In the genomic region with DNA sequence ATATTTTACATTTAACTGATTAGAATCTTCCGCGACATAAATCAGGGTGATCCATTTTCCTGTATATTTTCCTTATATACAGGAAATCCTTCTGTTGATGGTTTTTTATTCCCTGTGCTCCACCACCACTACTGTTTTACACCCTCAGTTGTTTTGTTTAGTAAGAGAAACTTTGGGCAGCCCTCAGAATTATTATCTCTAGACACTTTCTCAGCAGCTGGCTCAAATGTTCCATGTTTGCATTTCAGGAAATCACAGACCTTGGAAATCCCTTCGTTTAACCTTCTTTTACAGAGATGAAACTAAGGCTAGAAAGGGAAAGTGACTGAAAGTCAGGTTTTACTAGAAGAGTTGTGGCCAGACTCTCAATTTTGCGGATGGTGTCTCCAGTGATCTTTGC, we compare ENCODE assay signal across 25 cellular contexts. TPM values are rescaled to one million over a fixed set of nuclear protein-coding genes. Genes with fewer than 3 reads are reported as not detected.
DNase-seq lines count a peak whose midpoint lies in the region; ATAC-seq and TF ChIP-seq lines count a peak whose summit lies in the region.
"Had no signal": no experiment of that assay in that cellular context is flagged by ENCODE, and none has a peak within 500 bp of the region (broad histone marks: within the 10 kb centered on the region; RNA-seq: fewer than 3 reads in every experiment).

No MANE protein-coding gene starts in this region.

- no peaks in the 10 kb centered on the region for H3K9me3 Mint-ChIP-seq in activated T-helper 2 cell treated with anti-CD3 and anti-CD28 coated beads, Interferon-gamma antibody, Interleukin-2, Interleukin-4, amounts not matched to agents 10 μg/mL and 5 μg/mL and 100 μg/mL, durations not matched to agents 14 hours and 24 hours and 36 hours
- H3K9me3 Mint-ChIP-seq in nephron = no peaks in the 10 kb centered on the region
- no peaks in the 10 kb centered on the region for H3K9me3 Mint-ChIP-seq in activated T-cell treated with anti-CD3 and anti-CD28 coated beads, Interleukin-2, amount 50 U/mL, for 4 hours
- H3K9me3 Mint-ChIP-seq: activated CD4-positive, alpha-beta memory T cell treated with anti-CD3 and anti-CD28 coated beads, Interleukin-2, amount 10 ng/mL, durations not matched to agents 7 days and 5 days; stimulated activated naive CD8-positive, alpha-beta T cell treated with anti-CD3 and anti-CD28 coated beads, Interleukin-15, amount 100 ng/mL, for 72 hours had no signal

- intact Hi-C loops in activated T-helper 2 cell treated with anti-CD3 and anti-CD28 coated beads, Interferon-gamma antibody, Interleukin-2, Interleukin-4, amounts not matched to agents 10 μg/mL and 5 μg/mL and 100 μg/mL, durations not matched to agents 14 hours and 24 hours and 36 hours (cut with micrococcal nuclease) = no loop called here
- intact Hi-C loops in thyroid gland (cut with DNase I) = no loop called here

- POLR2A ChIA-PET in GM10248 (lab: Yijun Ruan, JAX) = no interaction called here

- TF ChIP-seq CTCF in nephron (IDR thresholded peaks at IDR 0.05; ENCODE audit: unreplicated experiment in 3 of 3) = no peak
- no peak for TF ChIP-seq CTCF in thyroid gland (IDR thresholded peaks at IDR 0.05)
- no peak for TF ChIP-seq CTCF in GM10248 (IDR thresholded peaks at IDR 0.05; ENCODE audit: control extremely low read depth, extremely low read depth, low read depth, missing control alignments)

- peak overlapping the region; percentile 41 for H3K27ac Mint-ChIP-seq in activated T-helper 2 cell treated with anti-CD3 and anti-CD28 coated beads, Interferon-gamma antibody, Interleukin-2, Interleukin-4, amounts not matched to agents 10 μg/mL and 5 μg/mL and 100 μg/mL, durations not matched to agents 14 hours and 24 hours and 36 hours
- peak overlapping the region in 2 of 3 experiments; percentile 93 to 98 for H3K27ac Mint-ChIP-seq in nephron
- H3K27ac Mint-ChIP-seq: activated CD4-positive, alpha-beta memory T cell treated with anti-CD3 and anti-CD28 coated beads, Interleukin-2, amount 10 ng/mL, durations not matched to agents 7 days and 5 days; activated naive CD8-positive, alpha-beta T cell; stimulated activated naive CD8-positive, alpha-beta T cell treated with anti-CD3 and anti-CD28 coated beads, Interleukin-15, amount 100 ng/mL, for 72 hours had no signal

- peak overlapping the region; percentile 86 to 94 (median 89) for H3K27ac ChIP-seq in thyroid gland
- H3K27ac ChIP-seq: C4-2B, ovary had no signal

- H3K4me3 ChIP-seq in thyroid gland (replicated peaks in 1 of 3) = no peak overlapping the region
- H3K4me3 ChIP-seq: lower lobe of right lung, ovary had no signal

- DNase-seq in activated T-helper 2 cell treated with anti-CD3 and anti-CD28 coated beads, Interferon-gamma antibody, Interleukin-2, Interleukin-4, amounts not matched to agents 10 μg/mL and 5 μg/mL and 100 μg/mL, durations not matched to agents 14 hours and 24 hours and 36 hours (ENCODE audit: low spot score) = no peak
- peak; percentile 39 for DNase-seq in dermis blood vessel endothelial cell
- no peak for DNase-seq in thyroid gland
- no peak for DNase-seq in activated T-cell treated with anti-CD3 and anti-CD28 coated beads, Interleukin-2, amount 50 U/mL, for 4 hours
- no peak for DNase-seq in GM10248 (ENCODE audit: extremely low spot score)
- DNase-seq: activated CD4-positive, alpha-beta memory T cell treated with anti-CD3 and anti-CD28 coated beads, Interleukin-2, amount 10 ng/mL, durations not matched to agents 7 days and 5 days; activated CD4-positive, CD25-positive, alpha-beta regulatory T cell treated with anti-CD3 and anti-CD28 coated beads, Interleukin-2, amount 50 U/mL, for 72 hours; anterior cingulate cortex; caudate nucleus; DMS79 treated with DMSO at 0.1 percent for 48 hours; GF-D8; HCEC 1CT; Karpas-422; lower lobe of right lung; NCI-H1436 treated with DMSO at 0.1 percent for 48 hours; NCI-H2107; NCI-H446; NCI-H774; ovary; stimulated activated naive CD8-positive, alpha-beta T cell treated with anti-CD3 and anti-CD28 coated beads, Interleukin-15, amount 100 ng/mL, for 72 hours; trophoblast cell had no signal

- TF ChIP-seq POLR2A in thyroid gland (IDR thresholded peaks at IDR 0.05) = no peak

- H3K36me3 Mint-ChIP-seq in activated T-helper 2 cell treated with anti-CD3 and anti-CD28 coated beads, Interferon-gamma antibody, Interleukin-2, Interleukin-4, amounts not matched to agents 10 μg/mL and 5 μg/mL and 100 μg/mL, durations not matched to agents 14 hours and 24 hours and 36 hours (ENCODE audit: low read depth) = peaks cover 37% of the 10 kb centered on the region
- peaks cover 6% of the 10 kb centered on the region for H3K36me3 Mint-ChIP-seq in nephron (ENCODE audit: low read depth)
- no peaks in the 10 kb centered on the region for H3K36me3 Mint-ChIP-seq in activated T-cell treated with anti-CD3 and anti-CD28 coated beads, Interleukin-2, amount 50 U/mL, for 4 hours (ENCODE audit: insufficient read depth)
- H3K36me3 Mint-ChIP-seq: activated naive CD8-positive, alpha-beta T cell had no signal

- peaks cover 22% of the 10 kb centered on the region for H3K4me1 Mint-ChIP-seq in activated T-helper 2 cell treated with anti-CD3 and anti-CD28 coated beads, Interferon-gamma antibody, Interleukin-2, Interleukin-4, amounts not matched to agents 10 μg/mL and 5 μg/mL and 100 μg/mL, durations not matched to agents 14 hours and 24 hours and 36 hours (ENCODE audit: low read depth)
- H3K4me1 Mint-ChIP-seq in nephron = peaks cover 61% of the 10 kb centered on the region
- no peaks in the 10 kb centered on the region for H3K4me1 Mint-ChIP-seq in activated T-cell treated with anti-CD3 and anti-CD28 coated beads, Interleukin-2, amount 50 U/mL, for 4 hours (ENCODE audit: low read depth)
- H3K4me1 Mint-ChIP-seq: stimulated activated naive CD8-positive, alpha-beta T cell treated with anti-CD3 and anti-CD28 coated beads, Interleukin-15, amount 100 ng/mL, for 72 hours had no signal

- H3K4me1 ChIP-seq in thyroid gland = peaks cover 53 to 56% of the 10 kb centered on the region in 2 donors

- H3K4me3 Mint-ChIP-seq in activated T-helper 2 cell treated with anti-CD3 and anti-CD28 coated beads, Interferon-gamma antibody, Interleukin-2, Interleukin-4, amounts not matched to agents 10 μg/mL and 5 μg/mL and 100 μg/mL, durations not matched to agents 14 hours and 24 hours and 36 hours (ENCODE audit: low read depth) = no peak overlapping the region
- peak overlapping the region; percentile 14 to 59 (median 55) for H3K4me3 Mint-ChIP-seq in nephron
- no peak overlapping the region for H3K4me3 Mint-ChIP-seq in activated T-cell treated with anti-CD3 and anti-CD28 coated beads, Interleukin-2, amount 50 U/mL, for 4 hours
- H3K4me3 Mint-ChIP-seq: activated CD4-positive, alpha-beta memory T cell treated with anti-CD3 and anti-CD28 coated beads, Interleukin-2, amount 10 ng/mL, durations not matched to agents 7 days and 5 days; activated naive CD8-positive, alpha-beta T cell; stimulated activated naive CD8-positive, alpha-beta T cell treated with anti-CD3 and anti-CD28 coated beads, Interleukin-15, amount 100 ng/mL, for 72 hours had no signal

- CTCF ChIA-PET in GM10248 (lab: Yijun Ruan, JAX) = interaction anchor here (0.9 to 26.6 kb wide), 6 partner anchors 12 to 31 kb away, joined by 3 to 1134 read pairs (median 4); partner anchors contain the start of gene ZNF697

- H3K27me3 ChIP-seq in thyroid gland = no peaks in the 10 kb centered on the region
- H3K27me3 ChIP-seq: ovary had no signal

- no peak for ATAC-seq in GM18870 (IDR thresholded peaks at IDR 0.05; ENCODE audit: unreplicated experiment)
- ATAC-seq in activated T-cell treated with anti-CD3 and anti-CD28 coated beads, Interleukin-2, amount 50 U/mL, for 4 hours = no peak
- ATAC-seq: stimulated activated naive CD8-positive, alpha-beta T cell treated with anti-CD3 and anti-CD28 coated beads, Interleukin-15, amount 100 ng/mL, for 72 hours had no signal

- no peaks in the 10 kb centered on the region for H3K36me3 ChIP-seq in thyroid gland
- H3K36me3 ChIP-seq: lower lobe of right lung, ovary had no signal

- H3K27me3 Mint-ChIP-seq in activated T-helper 2 cell treated with anti-CD3 and anti-CD28 coated beads, Interferon-gamma antibody, Interleukin-2, Interleukin-4, amounts not matched to agents 10 μg/mL and 5 μg/mL and 100 μg/mL, durations not matched to agents 14 hours and 24 hours and 36 hours (ENCODE audit: low read depth) = peaks cover 33% of the 10 kb centered on the region
- H3K27me3 Mint-ChIP-seq in nephron (ENCODE audit: low read depth) = no peaks in the 10 kb centered on the region
- peaks cover 37% of the 10 kb centered on the region for H3K27me3 Mint-ChIP-seq in activated T-cell treated with anti-CD3 and anti-CD28 coated beads, Interleukin-2, amount 50 U/mL, for 4 hours (ENCODE audit: low read depth)

- WGBS in thyroid gland, 2 donors = 59 to 65% methylated on average over 4 of the region's 4 CpGs

- no peaks in the 10 kb centered on the region for H3K9me3 ChIP-seq in thyroid gland
- H3K9me3 ChIP-seq: lower lobe of right lung, ovary had no signal

RNA-seq across cellular contexts. Expression of gene ZNF697, which starts 15.2 kb away (rescaled TPM):
- 12.6 and 13.0 TPM in 2 replicates for total RNA-seq in activated T-helper 2 cell treated with anti-CD3 and anti-CD28 coated beads, Interferon-gamma antibody, Interleukin-2, Interleukin-4, amounts not matched to agents 10 μg/mL and 5 μg/mL and 100 μg/mL, durations not matched to agents 14 hours and 24 hours and 36 hours
- total RNA-seq in dermis blood vessel endothelial cell (21.1 and 23.1 TPM in 2 replicates), thyroid gland (10 to 100 TPM; 10.8 to 17.9 (median 11.9) TPM)
- under 1 TPM; 0.32 to 0.73 (median 0.49) TPM for total RNA-seq in activated T-cell treated with anti-CD3 and anti-CD28 coated beads, Interleukin-2, amount 50 U/mL, for 4 hours

Comparison
In these comparisons a context has a peak if more than half of its experiments do, and no peak if none do; other contexts are left out.
1. H3K4me3 Mint-ChIP-seq: peak in nephron (3 of 3); none in activated T-helper 2 cell treated with anti-CD3 and anti-CD28 coated beads, Interferon-gamma antibody, Interleukin-2, Interleukin-4, amounts not matched to agents 10 μg/mL and 5 μg/mL and 100 μg/mL, durations not matched to agents 14 hours and 24 hours and 36 hours (single experiment) and activated T-cell treated with anti-CD3 and anti-CD28 coated beads, Interleukin-2, amount 50 U/mL, for 4 hours (single experiment).